ENCODE assay signal across 23 cellular contexts in the genomic region with DNA sequence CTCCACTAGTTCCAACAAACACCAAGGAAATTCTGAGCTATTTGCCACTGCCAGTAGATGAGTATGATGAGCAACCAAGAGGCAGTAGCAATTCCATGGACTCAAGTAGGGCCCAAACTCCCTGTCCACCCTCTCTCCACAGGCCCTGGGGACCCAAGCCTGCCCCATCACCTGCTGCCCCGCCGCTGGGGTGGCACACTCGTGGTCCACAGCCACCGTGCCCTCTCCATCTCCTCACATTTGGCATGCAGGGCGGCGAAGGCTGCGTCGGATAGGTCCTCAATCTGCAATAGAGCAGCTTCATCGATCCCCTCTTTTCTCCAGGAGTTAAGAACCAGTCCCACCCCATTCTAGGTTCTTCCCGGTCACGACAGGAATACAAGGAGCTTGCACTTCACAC. TPM values are rescaled to one million over a fixed set of nuclear protein-coding genes. Genes with fewer than 3 reads are reported as not detected.
DNase-seq lines count a peak whose midpoint lies in the region; ATAC-seq, FAIRE-seq and TF ChIP-seq lines count a peak whose summit lies in the region.
"Had no signal": no experiment of that assay in that cellular context is flagged by ENCODE, and none has a peak within 500 bp of the region (broad histone marks: within the 10 kb centered on the region; RNA-seq: fewer than 3 reads in every experiment).

No MANE protein-coding gene starts in this region.

- H3K9me3 Mint-ChIP-seq in CD8-positive, alpha-beta T cell: no peaks in the 10 kb centered on the region
- no peaks in the 10 kb centered on the region for H3K9me3 Mint-ChIP-seq in effector memory CD8-positive, alpha-beta T cell
- H3K9me3 Mint-ChIP-seq in neural crest cell (no peaks in the 10 kb centered on the region), mesothelial cell of epicardium (no peaks in the 10 kb centered on the region)

- H3K27me3 Mint-ChIP-seq in CD8-positive, alpha-beta T cell (ENCODE audit: low read depth): no peaks in the 10 kb centered on the region
- H3K27me3 Mint-ChIP-seq in effector memory CD8-positive, alpha-beta T cell: no peaks in the 10 kb centered on the region
- H3K27me3 Mint-ChIP-seq in neural crest cell (ENCODE audit: low read depth) (no peaks in the 10 kb centered on the region), mesothelial cell of epicardium (ENCODE audit: low read depth) (no peaks in the 10 kb centered on the region)

- no peak overlapping the region for H3K4me3 ChIP-seq in CD8-positive, alpha-beta T cell (ENCODE audit: low read depth, low read length)
- no peak overlapping the region for H3K4me3 ChIP-seq in mucosa of descending colon
- H3K4me3 ChIP-seq: HAP-1 had no signal

- no peak for DNase-seq in CD8-positive, alpha-beta T cell
- DNase-seq in HTR-8/SVneo (ENCODE audit: insufficient read length, low spot score): no peak
- DNase-seq in effector memory CD8-positive, alpha-beta T cell: no peak
- no peak for DNase-seq in neural crest cell (ENCODE audit: low read depth, low spot score)
- no peak for DNase-seq in mesothelial cell of epicardium (ENCODE audit: low spot score in 2 of 2, unreplicated experiment in 2 of 2)
- no peak for DNase-seq in mucosa of descending colon
- DNase-seq: ACHN, AML-193, DMS 273 treated with DMSO at 0.1 percent for 48 hours, DND-41, IMR-90, NCI-H1417, NCI-H187, NCI-H226, NCI-H524 treated with DMSO at 0.1 percent for 48 hours, SHP77 had no signal

- POLR2A ChIA-PET in CD8-positive, alpha-beta T cell (lab: Charles Lee): no interaction called here

- no peak for TF ChIP-seq CTCF in CD8-positive, alpha-beta T cell (IDR thresholded peaks at IDR 0.05)
- TF ChIP-seq CTCF in neural crest cell (conservative IDR thresholded peaks at IDR 0.05) (no peak), mesothelial cell of epicardium (IDR thresholded peaks at IDR 0.05; ENCODE audit: unreplicated experiment) (no peak), mucosa of descending colon (IDR thresholded peaks at IDR 0.05) (no peak)

- H3K9me3 ChIP-seq in CD8-positive, alpha-beta T cell (ENCODE audit: low read length): no peaks in the 10 kb centered on the region
- no peaks in the 10 kb centered on the region for H3K9me3 ChIP-seq in mucosa of descending colon
- H3K9me3 ChIP-seq: HAP-1 had no signal

- CTCF ChIA-PET in CD8-positive, alpha-beta T cell (lab: Charles Lee): interaction anchor here (0.9 to 3.5 kb wide), 3 partner anchors 12 to 180 kb away, joined by 3 to 28 read pairs (median 6); no protein-coding TSS in a partner anchor

- peaks cover 95% of the 10 kb centered on the region for H3K36me3 Mint-ChIP-seq in CD8-positive, alpha-beta T cell
- peaks cover 87% of the 10 kb centered on the region for H3K36me3 Mint-ChIP-seq in effector memory CD8-positive, alpha-beta T cell (ENCODE audit: insufficient read depth)
- H3K36me3 Mint-ChIP-seq in neural crest cell (ENCODE audit: low read depth) (peaks cover 32% of the 10 kb centered on the region), mesothelial cell of epicardium (peaks cover 49% of the 10 kb centered on the region)

- peak; percentile 72 for FAIRE-seq in HTR-8/SVneo (lab: Jason Lieb, UNC)

- no peak overlapping the region for H3K4me3 Mint-ChIP-seq in CD8-positive, alpha-beta T cell
- H3K4me3 Mint-ChIP-seq in effector memory CD8-positive, alpha-beta T cell: no peak overlapping the region
- peak overlapping the region; percentile 27 for H3K4me3 Mint-ChIP-seq in neural crest cell
- no peak overlapping the region for H3K4me3 Mint-ChIP-seq in mesothelial cell of epicardium

- H3K27ac Mint-ChIP-seq in CD8-positive, alpha-beta T cell: peak overlapping the region; percentile 45
- peak overlapping the region; percentile 29 to 54 for H3K27ac Mint-ChIP-seq in effector memory CD8-positive, alpha-beta T cell
- no peak overlapping the region for H3K27ac Mint-ChIP-seq in neural crest cell (ENCODE audit: unreplicated experiment)
- H3K27ac Mint-ChIP-seq in mesothelial cell of epicardium: no peak overlapping the region

- no peak overlapping the region for H3K27ac ChIP-seq in CD8-positive, alpha-beta T cell (ENCODE audit: low read depth, low read length)
- H3K27ac ChIP-seq: C4-2B had no signal

- H3K27me3 ChIP-seq in CD8-positive, alpha-beta T cell (ENCODE audit: insufficient read depth, low read length): no peaks in the 10 kb centered on the region

- H3K36me3 ChIP-seq in CD8-positive, alpha-beta T cell (ENCODE audit: insufficient read depth, low read length): peaks cover 67% of the 10 kb centered on the region
- peaks cover 10% of the 10 kb centered on the region for H3K36me3 ChIP-seq in mucosa of descending colon (ENCODE audit: low read depth)

- intact Hi-C loops in CD8-positive, alpha-beta T cell (cut with DNase I, micrococcal nuclease): no loop called here
- intact Hi-C loops in mucosa of descending colon (cut with DNase I, micrococcal nuclease): no loop called here

- no peak for ATAC-seq in CD8-positive, alpha-beta T cell
- no peak for ATAC-seq in effector memory CD8-positive, alpha-beta T cell (replicated peaks)
- no peak for ATAC-seq in GM18861 (IDR thresholded peaks at IDR 0.05; ENCODE audit: unreplicated experiment)
- no peak for ATAC-seq in mucosa of descending colon

- peaks cover 14% of the 10 kb centered on the region for H3K4me1 Mint-ChIP-seq in CD8-positive, alpha-beta T cell (ENCODE audit: low read depth)
- H3K4me1 Mint-ChIP-seq in effector memory CD8-positive, alpha-beta T cell (ENCODE audit: low read depth in 2 of 2): peaks cover 19 to 52% of the 10 kb centered on the region in 2 donors
- H3K4me1 Mint-ChIP-seq in neural crest cell: peaks cover 18% of the 10 kb centered on the region
- no peaks in the 10 kb centered on the region for H3K4me1 Mint-ChIP-seq in mesothelial cell of epicardium

- H3K4me1 ChIP-seq in CD8-positive, alpha-beta T cell (ENCODE audit: insufficient read depth, low read length): no peaks in the 10 kb centered on the region
- H3K4me1 ChIP-seq in mucosa of descending colon (ENCODE audit: low read depth): no peaks in the 10 kb centered on the region
- H3K4me1 ChIP-seq: HAP-1 had no signal

RNA-seq across cellular contexts. Expression of a gene that starts 33.9 kb away (rescaled TPM):
- not detected for total RNA-seq in CD8-positive, alpha-beta T cell
- total RNA-seq in neural crest cell: not detected in 2 replicates
- not detected in 3 replicates for total RNA-seq in mesothelial cell of epicardium
- not detected for total RNA-seq in mucosa of descending colon
- total RNA-seq: G401, HT-29, IMR-90, M059J, RPMI7951 had no signal

Comparison
In these comparisons a context has a peak if more than half of its experiments do, and no peak if none do; other contexts are left out.
1. H3K27ac Mint-ChIP-seq: peak in CD8-positive, alpha-beta T cell (single experiment) and effector memory CD8-positive, alpha-beta T cell (2 of 2); none in neural crest cell (single experiment) and mesothelial cell of epicardium (single experiment).